9 cellular contexts compared by ENCODE assay signal in genomic region chr17:63435681-63436522, GRCh38. TPM values are rescaled to one million over a fixed set of nuclear protein-coding genes. Genes with fewer than 3 reads are reported as not detected.
A peak's percentile ranks its signal among the peaks of the same experiment; 100 is the strongest.
DNase-seq lines count a peak whose midpoint lies in the region; ATAC-seq, FAIRE-seq and TF ChIP-seq lines count a peak whose summit lies in the region.
"Had no signal": no experiment of that assay in that cellular context is flagged by ENCODE, and none has a peak within 500 bp of the region (broad histone marks: within the 10 kb centered on the region; RNA-seq: fewer than 3 reads in every experiment).

No MANE protein-coding gene starts in this region.

- CTCF ChIA-PET in K562 (lab: Yijun Ruan, JAX; ENCODE audit: low intra/inter-chr PET ratio) = no interaction called here
- CTCF ChIA-PET in CD8-positive, alpha-beta T cell (lab: Charles Lee) = interaction anchor here (0.7 to 15.7 kb wide), 8 partner anchors 8 to 274 kb away, joined by 3 to 282 read pairs (median 14); partner anchors contain the start of genes ACE and CYB561

- TF ChIP-seq POLR2A in K562 (conservative IDR thresholded peaks at IDR 0.05) = no peak

- no peaks in the 10 kb centered on the region for H3K9me2 ChIP-seq in Loucy (replicated peaks; ENCODE audit: low read depth, low read length)

- FAIRE-seq in K562 (lab: Jason Lieb, UNC) = no peak

- H3K27ac ChIP-seq in DND-41 (ENCODE audit: low read length) (peak overlapping the region; percentile 45; the same call in 1 of the 2 replicates), K562 (ENCODE audit: extremely low read depth, low read depth, low read length) (peak overlapping the region; percentile 12; the same call in 1 of the 3 replicates)
- H3K27ac ChIP-seq in CD8-positive, alpha-beta T cell (ENCODE audit: low read depth, low read length) = no peak overlapping the region

- no peaks in the 10 kb centered on the region for H4K20me1 ChIP-seq in DND-41 (ENCODE audit: insufficient read depth, low read length)
- no peaks in the 10 kb centered on the region for H4K20me1 ChIP-seq in Loucy (ENCODE audit: insufficient read depth, low read length, poor library complexity, severe bottlenecking)
- no peaks in the 10 kb centered on the region for H4K20me1 ChIP-seq in K562 (replicated peaks; ENCODE audit: control insufficient read depth, insufficient read depth, low read length)

- no peak for TF ChIP-seq EP300 in K562 (IDR thresholded peaks at IDR 0.05; ENCODE audit: low read length)

- TF ChIP-seq CTCF in DND-41 (IDR thresholded peaks at IDR 0.05; ENCODE audit: borderline replicate concordance, extremely low read depth, low read length, poor library complexity, severe bottlenecking) (no peak), Loucy (conservative IDR thresholded peaks at IDR 0.05; ENCODE audit: low read length) (peak; percentile 8; the same call in 1 of the 2 replicates), K562 (IDR thresholded peaks at IDR 0.05 in 2 of 3, conservative IDR thresholded peaks at IDR 0.05 in 1 of 3; ENCODE audit: insufficient read depth in 2 of 3, low read depth in 1 of 3, low read length in 3 of 3) (no peak)
- TF ChIP-seq CTCF in CD8-positive, alpha-beta T cell (IDR thresholded peaks at IDR 0.05) = no peak

- H3K27me3 ChIP-seq in DND-41 (ENCODE audit: insufficient read depth, low read length, poor library complexity) (no peaks in the 10 kb centered on the region), Loucy (ENCODE audit: insufficient read depth, low read length, poor library complexity, severe bottlenecking) (no peaks in the 10 kb centered on the region), K562 (ENCODE audit: control insufficient read depth in 2 of 2, insufficient read depth in 2 of 2, low read length in 2 of 2) (no peaks in the 10 kb centered on the region)
- no peaks in the 10 kb centered on the region for H3K27me3 ChIP-seq in CD8-positive, alpha-beta T cell (ENCODE audit: insufficient read depth, low read length)

- H3F3A ChIP-seq in Loucy (ENCODE audit: low read depth) = no peaks in the 10 kb centered on the region

- BruUV-seq in K562 (replicated peaks; lab: Mats Ljungman, UMichigan) = no TSS peak

- no peak for ATAC-seq in DND-41 (ENCODE audit: insufficient read depth, low read depth)
- ATAC-seq in K562 = no peak
- peak; percentile 15 to 51 for ATAC-seq in naive B cell (ENCODE audit: low read depth in 2 of 2)
- ATAC-seq in CD8-positive, alpha-beta T cell = no peak
- no peak for ATAC-seq in GM18519 (IDR thresholded peaks at IDR 0.05; ENCODE audit: low FRiP score, unreplicated experiment)
- no peak for ATAC-seq in GM18861 (IDR thresholded peaks at IDR 0.05; ENCODE audit: unreplicated experiment)
- ATAC-seq: activated naive CD8-positive, alpha-beta T cell treated with anti-CD3 and anti-CD28 coated beads, Interleukin-2, amount 50 U/mL, for 24 hours had no signal

- H3K4me1 ChIP-seq in DND-41 (ENCODE audit: insufficient read depth, low read length) (peaks cover 46% of the 10 kb centered on the region), Loucy (ENCODE audit: insufficient read depth, low read length, poor library complexity, severe bottlenecking) (peaks cover 61% of the 10 kb centered on the region), K562 (replicated peaks in 1 of 2; ENCODE audit: control insufficient read depth in 2 of 2, insufficient read depth in 2 of 2, low read length in 2 of 2) (peaks cover 59 to 82% of the 10 kb centered on the region in 2 experiments)
- H3K4me1 ChIP-seq in CD8-positive, alpha-beta T cell (ENCODE audit: insufficient read depth, low read length) = peaks cover 41% of the 10 kb centered on the region

- H3K9ac ChIP-seq in DND-41 (ENCODE audit: low read depth, low read length) = no peak overlapping the region
- no peak overlapping the region for H3K9ac ChIP-seq in Loucy (ENCODE audit: low read depth, low read length, poor library complexity, severe bottlenecking)
- peak overlapping the region in 1 of 2 experiments; percentile 76; a peak in 2 of 4 replicates for H3K9ac ChIP-seq in K562 (ENCODE audit: insufficient read depth in 1 of 2, low read depth in 2 of 2, low read length in 2 of 2)

- H3K36me3 ChIP-seq in DND-41 (ENCODE audit: insufficient read depth, low read length) (no peaks in the 10 kb centered on the region), Loucy (ENCODE audit: insufficient read depth, low read length) (no peaks in the 10 kb centered on the region), K562 (ENCODE audit: control insufficient read depth, insufficient read depth, low read length) (peaks cover 24% of the 10 kb centered on the region; the same call in 1 of the 3 replicates)
- no peaks in the 10 kb centered on the region for H3K36me3 ChIP-seq in CD8-positive, alpha-beta T cell (ENCODE audit: insufficient read depth, low read length)

- H3K27ac Mint-ChIP-seq in naive B cell = peak overlapping the region in 1 of 6 donors; percentile 72
- H3K27ac Mint-ChIP-seq in CD8-positive, alpha-beta T cell = no peak overlapping the region
- H3K27ac Mint-ChIP-seq: activated naive CD8-positive, alpha-beta T cell treated with anti-CD3 and anti-CD28 coated beads, Interleukin-2, amount 50 U/mL, for 24 hours had no signal

- H3K79me2 ChIP-seq in DND-41 (ENCODE audit: insufficient read depth, low read length) (no peaks in the 10 kb centered on the region), Loucy (ENCODE audit: insufficient read depth, low read length) (no peaks in the 10 kb centered on the region), K562 (ENCODE audit: control insufficient read depth, insufficient read depth, low read length) (peaks cover 9% of the 10 kb centered on the region; the same call in 1 of the 3 replicates)

- peaks cover 3% of the 10 kb centered on the region for H3K9me1 ChIP-seq in K562 (ENCODE audit: control insufficient read depth, insufficient read depth, low read length)

- TF ChIP-seq RAD21 in K562 (CRISPR knock-in tag; conservative IDR thresholded peaks at IDR 0.05 in 1 of 2, IDR thresholded peaks at IDR 0.05 in 1 of 2) = no peak

- H3K4me3 ChIP-seq in DND-41 (ENCODE audit: low read depth in 1 of 2, low read length in 2 of 2) (no peak overlapping the region), Loucy (ENCODE audit: low read length, poor library complexity, severe bottlenecking) (no peak overlapping the region), K562 (no peak overlapping the region)
- H3K4me3 ChIP-seq in CD8-positive, alpha-beta T cell (ENCODE audit: low read depth, low read length) = no peak overlapping the region

- H2AFZ ChIP-seq in DND-41 (ENCODE audit: low read depth, low read length) (no peak overlapping the region), Loucy (ENCODE audit: low read length) (no peak overlapping the region), K562 (ENCODE audit: low read depth, low read length) (no peak overlapping the region)

- H3K4me3 Mint-ChIP-seq in naive B cell = no peak overlapping the region
- H3K4me3 Mint-ChIP-seq in CD8-positive, alpha-beta T cell = no peak overlapping the region
- H3K4me3 Mint-ChIP-seq: activated naive CD8-positive, alpha-beta T cell treated with anti-CD3 and anti-CD28 coated beads, Interleukin-2, amount 50 U/mL, for 24 hours had no signal

- DNase-seq in DND-41 = no peak
- peak in 2 of 4 experiments; percentile 48 to 53 for DNase-seq in K562 (ENCODE audit: extremely low read depth in 1 of 4, low spot score in 3 of 4)
- DNase-seq in naive B cell = no peak
- no peak for DNase-seq in stimulated activated CD4-positive, alpha-beta T cell treated with anti-CD3 and anti-CD28 coated beads, Interleukin-2, amount 100 ng/mL, for 24 hours
- no peak for DNase-seq in CD8-positive, alpha-beta T cell
- DNase-seq: activated naive CD8-positive, alpha-beta T cell treated with anti-CD3 and anti-CD28 coated beads, Interleukin-2, amount 50 U/mL, for 24 hours had no signal

- H3K9me3 ChIP-seq in DND-41 (ENCODE audit: insufficient read depth, low read length, severe bottlenecking) (no peaks in the 10 kb centered on the region), Loucy (ENCODE audit: insufficient read depth, low read depth, low read length) (no peaks in the 10 kb centered on the region), K562 (replicated peaks; ENCODE audit: control insufficient read depth, insufficient read depth, low read depth, low read length) (no peaks in the 10 kb centered on the region)
- no peaks in the 10 kb centered on the region for H3K9me3 ChIP-seq in CD8-positive, alpha-beta T cell (ENCODE audit: low read length)

- in situ Hi-C loops in K562 (cut with MboI) = loop anchor here (25.0 kb wide), 1 partner anchor 401 kb away; the partner anchor contains the start of genes FTSJ3, PSMC5 and SMARCD2

- 77% methylated on average over 19 of the region's 29 CpGs for WGBS in K562 (ENCODE audit: insufficient coverage, low coverage, missing lambda C conversion rate)

- peaks cover 13 to 53% (median 19%) of the 10 kb centered on the region in 3 donors for H3K27me3 Mint-ChIP-seq in naive B cell
- no peaks in the 10 kb centered on the region for H3K27me3 Mint-ChIP-seq in CD8-positive, alpha-beta T cell (ENCODE audit: low read depth)
- H3K27me3 Mint-ChIP-seq: activated naive CD8-positive, alpha-beta T cell treated with anti-CD3 and anti-CD28 coated beads, Interleukin-2, amount 50 U/mL, for 24 hours had no signal

- H3K9me3 Mint-ChIP-seq in naive B cell = peaks cover 0 to 1% (median 0%) of the 10 kb centered on the region in 7 donors
- H3K9me3 Mint-ChIP-seq in CD8-positive, alpha-beta T cell = no peaks in the 10 kb centered on the region
- H3K9me3 Mint-ChIP-seq: activated naive CD8-positive, alpha-beta T cell treated with anti-CD3 and anti-CD28 coated beads, Interleukin-2, amount 50 U/mL, for 24 hours had no signal

- H3K36me3 Mint-ChIP-seq in naive B cell = no peaks in the 10 kb centered on the region
- H3K36me3 Mint-ChIP-seq in CD8-positive, alpha-beta T cell = peaks cover 9% of the 10 kb centered on the region

- H3K4me2 ChIP-seq in DND-41 (ENCODE audit: insufficient read depth, low read length) (no peak overlapping the region), Loucy (ENCODE audit: low read depth, low read length, poor library complexity, severe bottlenecking) (no peak overlapping the region), K562 (ENCODE audit: insufficient read depth, low read length) (no peak overlapping the region)

- POLR2A ChIA-PET in K562 (lab: Yijun Ruan, JAX) = interaction anchor here (0.7 to 1.9 kb wide), 7 partner anchors 9 to 186 kb away, joined by 3 to 8 read pairs (median 3); partner anchors contain the start of gene MAP3K3
- POLR2A ChIA-PET in CD8-positive, alpha-beta T cell (lab: Charles Lee) = interaction anchor here (0.6 to 1.5 kb wide), 7 partner anchors 10 to 260 kb away, joined by 3 to 10 read pairs (median 3); partner anchors contain the start of genes CYB561 and MAP3K3

- intact Hi-C loops in K562 (cut with micrococcal nuclease) = loop anchor here (10.0 kb wide), 1 partner anchor 409 kb away; the partner anchor contains the start of gene SMARCD2
- intact Hi-C loops in CD8-positive, alpha-beta T cell (cut with DNase I, micrococcal nuclease) = no loop called here

- peaks cover 17 to 21% (median 20%) of the 10 kb centered on the region in 3 donors for H3K4me1 Mint-ChIP-seq in naive B cell
- H3K4me1 Mint-ChIP-seq in CD8-positive, alpha-beta T cell (ENCODE audit: low read depth) = peaks cover 41% of the 10 kb centered on the region

RNA-seq across cellular contexts. Expression of gene CYB561, which starts 10.2 kb away (rescaled TPM):
- 16.5 and 48.0 TPM in 2 replicates for total RNA-seq in K562 (2011; cell fraction: chromatin; rRNA removed; ENCODE audit: low replicate concordance)
- total RNA-seq in K562 (2011; cell fraction: nucleolus; rRNA removed) = 47.9 and 50.5 TPM in 2 replicates
- total RNA-seq in K562 (2011; cell fraction: nucleoplasm; rRNA removed) = 29.9 and 34.5 TPM in 2 replicates
- total RNA-seq in K562 (2014; rRNA removed) (21.0 and 25.8 TPM in 2 replicates), K562 (2014; rRNA removed; fragmentation: Illumina TruSeq; extraction: Trizol) (11.9 and 12.8 TPM in 2 replicates), K562 (2015; rRNA removed; fragmentation: Illumina TruSeq; extraction: Trizol) (15.8 and 17.4 TPM in 2 replicates), K562 (2021) (26.3 and 30.8 TPM in 2 replicates)
- polyA plus RNA-seq in K562 (2011; rRNA removed) (15.0 and 16.5 TPM in 2 replicates), K562 (2014; fragmentation: Illumina TruSeq; extraction: Trizol) (21.6 and 25.2 TPM in 2 replicates), K562 (2014; fragmentation: Nextera tagmentation; extraction: Ambion mirVana) (1 to 10 TPM; 4.0 to 4.9 TPM), K562 (2014; rRNA removed) (27.9 and 31.3 TPM in 2 replicates), naive B cell (ENCODE audit: low read depth in 6 of 6) (1 to 10 TPM in 4 of 6 donors, under 1 TPM in 1, not detected in 1; 0.66 to 3.4 (median 1.6) TPM)
- polyA plus RNA-seq in K562 (2011; cell fraction: cytosol; rRNA removed) = 16.0 and 38.6 TPM in 2 replicates
- polyA plus RNA-seq in K562 (2011; cell fraction: nucleus; rRNA removed) = 19.6 and 33.1 TPM in 2 replicates
- polyA plus RNA-seq in K562 (2012) = 26.4 and 40.7 TPM in 2 replicates
- 7.6 and 10.9 TPM in 2 replicates for polyA minus RNA-seq in K562 (2011; rRNA and poly(A)+ RNA removed)
- 16.5 and 26.0 TPM in 2 replicates for polyA minus RNA-seq in K562 (2011; cell fraction: cytosol; rRNA and poly(A)+ RNA removed)
- 15.5 and 21.2 TPM in 2 replicates for polyA minus RNA-seq in K562 (2011; cell fraction: nucleus; rRNA and poly(A)+ RNA removed)
- total RNA-seq in CD8-positive, alpha-beta T cell = 10 to 100 TPM; 13.7 to 14.9 TPM

RNA-seq across cellular contexts. Expression of gene ACE, which starts 41.0 kb away (rescaled TPM):
- 7.6 and 13.1 TPM in 2 replicates for total RNA-seq in K562 (2011; cell fraction: chromatin; rRNA removed; ENCODE audit: low replicate concordance)
- total RNA-seq in K562 (2011; cell fraction: nucleolus; rRNA removed) = 8.2 and 9.7 TPM in 2 replicates
- 6.2 and 6.5 TPM in 2 replicates for total RNA-seq in K562 (2011; cell fraction: nucleoplasm; rRNA removed)
- 0.61 and 2.5 TPM in 2 replicates for total RNA-seq in K562 (2014; rRNA removed)
- total RNA-seq in K562 (2014; rRNA removed; fragmentation: Illumina TruSeq; extraction: Trizol) = 0.18 and 0.29 TPM in 2 replicates
- total RNA-seq in K562 (2015; rRNA removed; fragmentation: Illumina TruSeq; extraction: Trizol) = 0.34 and 0.54 TPM in 2 replicates
- 1.6 and 1.8 TPM in 2 replicates for total RNA-seq in K562 (2021)
- polyA plus RNA-seq in K562 (2011; rRNA removed) = 0.22 and 0.29 TPM in 2 replicates
- 0.63 and 1.3 TPM in 2 replicates for polyA plus RNA-seq in K562 (2011; cell fraction: cytosol; rRNA removed)
- 0.95 and 3.8 TPM in 2 replicates for polyA plus RNA-seq in K562 (2011; cell fraction: nucleus; rRNA removed)
- 1.7 and 2.6 TPM in 2 replicates for polyA plus RNA-seq in K562 (2012)
- 0.39 and 0.53 TPM in 2 replicates for polyA plus RNA-seq in K562 (2014; fragmentation: Illumina TruSeq; extraction: Trizol)
- under 1 TPM in 1 of 2 experiments, not detected in 1; 0.07 TPM for polyA plus RNA-seq in K562 (2014; fragmentation: Nextera tagmentation; extraction: Ambion mirVana)
- 0.71 and 1.7 TPM in 2 replicates for polyA plus RNA-seq in K562 (2014; rRNA removed)
- 0.21 and 0.95 TPM in 2 replicates for polyA minus RNA-seq in K562 (2011; rRNA and poly(A)+ RNA removed)
- polyA minus RNA-seq in K562 (2011; cell fraction: cytosol; rRNA and poly(A)+ RNA removed) = 1.2 TPM in 2 replicates
- 1.7 and 3.2 TPM in 2 replicates for polyA minus RNA-seq in K562 (2011; cell fraction: nucleus; rRNA and poly(A)+ RNA removed)
- not detected for polyA plus RNA-seq in naive B cell (ENCODE audit: low read depth in 6 of 6)
- total RNA-seq in CD8-positive, alpha-beta T cell = 1 to 10 TPM; 4.3 to 5.5 TPM

Comparison
In these comparisons a context has a peak if more than half of its experiments do, and no peak if none do; other contexts are left out.
1. ATAC-seq: peak in naive B cell (2 of 2); none in DND-41 (single experiment), K562 (single experiment), CD8-positive, alpha-beta T cell (single experiment), GM18519 (single experiment) and GM18861 (single experiment).